ENCODE assay signal across 8 cellular contexts in the genomic region with DNA sequence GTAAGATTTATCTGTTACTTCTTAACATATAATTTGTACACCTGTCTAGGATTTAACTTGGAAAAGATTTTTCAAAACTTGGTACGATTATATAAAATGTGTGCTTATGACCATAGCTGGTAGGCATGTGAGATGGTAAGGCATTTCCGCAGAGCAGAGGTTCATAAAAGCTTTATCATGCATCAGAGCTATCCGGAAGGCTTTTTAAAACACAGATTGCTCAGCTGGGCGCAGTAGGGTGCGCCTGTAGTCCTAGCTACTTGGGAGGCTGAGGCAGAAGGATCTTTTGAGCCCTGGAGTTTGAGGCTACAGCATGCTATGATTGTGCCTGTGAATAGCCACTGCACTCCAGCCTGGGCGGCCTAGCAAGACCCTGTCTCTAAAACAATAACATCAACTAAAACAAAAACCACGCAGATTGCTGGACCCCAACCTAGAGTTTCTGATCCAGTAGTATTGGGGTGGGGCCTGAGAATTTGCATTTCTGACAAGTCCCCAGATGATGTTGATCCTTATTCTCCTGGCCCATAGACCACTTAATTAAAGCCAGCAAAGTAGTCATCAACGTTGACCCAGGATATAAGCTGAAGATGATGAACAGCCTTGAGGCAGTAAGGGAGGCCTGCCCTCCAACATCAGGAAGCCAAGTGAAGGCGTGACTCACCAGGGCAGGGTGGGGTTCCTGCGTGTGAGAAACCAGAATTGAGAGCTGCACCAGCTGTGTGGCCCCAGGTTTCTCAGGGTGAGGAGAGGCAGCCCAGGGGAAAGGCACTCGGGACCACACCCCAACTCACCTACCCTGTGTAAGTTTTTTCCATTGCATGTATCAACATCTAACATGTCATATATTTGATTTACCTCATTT. TPM values are rescaled to one million over a fixed set of nuclear protein-coding genes. Genes with fewer than 3 reads are reported as not detected.
DNase-seq lines count a peak whose midpoint lies in the region; ATAC-seq and TF ChIP-seq lines count a peak whose summit lies in the region.

No MANE protein-coding gene starts in this region.

- peaks cover under 1% of the 10 kb centered on the region for H3K27me3 Mint-ChIP-seq in stimulated activated naive CD8-positive, alpha-beta T cell treated with anti-CD3 and anti-CD28 coated beads, Interleukin-15, amount 100 ng/mL, for 72 hours

- no peaks in the 10 kb centered on the region for H3K9me3 Mint-ChIP-seq in stimulated activated naive CD8-positive, alpha-beta T cell treated with anti-CD3 and anti-CD28 coated beads, Interleukin-15, amount 100 ng/mL, for 72 hours

- peaks cover 37% of the 10 kb centered on the region for H3K4me1 Mint-ChIP-seq in stimulated activated naive CD8-positive, alpha-beta T cell treated with anti-CD3 and anti-CD28 coated beads, Interleukin-15, amount 100 ng/mL, for 72 hours

- H3K4me3 ChIP-seq in BJ (ENCODE audit: low read depth, low read length) (no peak overlapping the region), RWPE2 (ENCODE audit: severe bottlenecking) (no peak overlapping the region)

- H3K27ac Mint-ChIP-seq in stimulated activated naive CD8-positive, alpha-beta T cell treated with anti-CD3 and anti-CD28 coated beads, Interleukin-15, amount 100 ng/mL, for 72 hours, result peak overlapping the region in 1 of 2 donors; percentile 76

- H3K27ac ChIP-seq in RWPE2 (ENCODE audit: poor library complexity, severe bottlenecking), result peak overlapping the region; percentile 99

- POLR2A ChIA-PET in BJ (lab: Charles Lee), result no interaction called here

- ATAC-seq in GM21737 (IDR thresholded peaks at IDR 0.05; ENCODE audit: unreplicated experiment), result peak; percentile 72
- ATAC-seq in RWPE2 (ENCODE audit: low read depth), result peak; percentile 69
- peak; percentile 92 for ATAC-seq in stimulated activated naive CD8-positive, alpha-beta T cell treated with anti-CD3 and anti-CD28 coated beads, Interleukin-15, amount 100 ng/mL, for 72 hours

- DNase-seq in BJ (ENCODE audit: low read depth), result peak; percentile 59
- DNase-seq in RWPE2 (ENCODE audit: low spot score), result peak; percentile 94
- peak; percentile 71 for DNase-seq in activated naive CD4-positive, alpha-beta T cell treated with anti-CD3 and anti-CD28 coated beads, Interleukin-2, amount 50 U/mL, for 16 hours
- DNase-seq in kidney tubule cell (ENCODE audit: low spot score), result peak; percentile 66
- peak; percentile 55 to 73 for DNase-seq in stimulated activated naive CD8-positive, alpha-beta T cell treated with anti-CD3 and anti-CD28 coated beads, Interleukin-15, amount 100 ng/mL, for 72 hours
- DNase-seq in SHP77 treated with DMSO at 0.1 percent for 48 hours (lab: John Stamatoyannopoulos, UW), result no peak
- no peak for DNase-seq in NCI-H146 (lab: John Stamatoyannopoulos, UW)

- no peaks in the 10 kb centered on the region for H3K27me3 ChIP-seq in BJ (ENCODE audit: control insufficient read depth, insufficient read depth, low read length)
- no peaks in the 10 kb centered on the region for H3K27me3 ChIP-seq in RWPE2 (ENCODE audit: insufficient read depth, poor library complexity, severe bottlenecking)

- H3K36me3 ChIP-seq in BJ (ENCODE audit: control insufficient read depth, insufficient read depth, low read length), result no peaks in the 10 kb centered on the region
- no peaks in the 10 kb centered on the region for H3K36me3 ChIP-seq in RWPE2 (ENCODE audit: low read depth)

- H3K4me1 ChIP-seq in RWPE2 (ENCODE audit: insufficient read depth, poor library complexity, severe bottlenecking), result peaks cover 60% of the 10 kb centered on the region

- TF ChIP-seq CTCF in BJ (IDR thresholded peaks at IDR 0.05; ENCODE audit: insufficient read depth, low read depth, low read length), result no peak
- TF ChIP-seq CTCF in RWPE2 (IDR thresholded peaks at IDR 0.05; ENCODE audit: poor library complexity, severe bottlenecking), result no peak

- no peaks in the 10 kb centered on the region for H3K9me3 ChIP-seq in RWPE2 (ENCODE audit: severe bottlenecking)

- CTCF ChIA-PET in BJ (lab: Yijun Ruan, JAX), result interaction anchor here (1.0 to 10.9 kb wide), 5 partner anchors 19 to 103 kb away, joined by 3 to 251 read pairs (median 13); a partner anchor contains a TSS

- no peak overlapping the region for H3K4me3 Mint-ChIP-seq in stimulated activated naive CD8-positive, alpha-beta T cell treated with anti-CD3 and anti-CD28 coated beads, Interleukin-15, amount 100 ng/mL, for 72 hours

RNA-seq across cellular contexts. Expression of a gene that starts 21.6 kb away (rescaled TPM):
- 25.3 and 38.8 TPM in 2 replicates for polyA plus RNA-seq in BJ (2011; rRNA removed)
- polyA minus RNA-seq in BJ (2011; rRNA and poly(A)+ RNA removed), result 19.2 and 28.5 TPM in 2 replicates

RNA-seq across cellular contexts. Expression of a gene that starts 39.7 kb away (rescaled TPM):
- polyA plus RNA-seq in BJ (2011; rRNA removed), result 8.1 and 14.9 TPM in 2 replicates
- 14.2 and 15.1 TPM in 2 replicates for polyA minus RNA-seq in BJ (2011; rRNA and poly(A)+ RNA removed)

Comparison
In these comparisons a context has a peak if more than half of its experiments do, and no peak if none do; other contexts are left out.
1. DNase-seq: peak in BJ (single experiment), RWPE2 (single experiment), activated naive CD4-positive, alpha-beta T cell treated with anti-CD3 and anti-CD28 coated beads, Interleukin-2, amount 50 U/mL, for 16 hours (single experiment), kidney tubule cell (single experiment) and stimulated activated naive CD8-positive, alpha-beta T cell treated with anti-CD3 and anti-CD28 coated beads, Interleukin-15, amount 100 ng/mL, for 72 hours (2 of 2); none in SHP77 treated with DMSO at 0.1 percent for 48 hours (single experiment) and NCI-H146 (single experiment).
2. Peak in every context shown above with its lines, with median percentiles within 50 percentile points of each other: ATAC-seq.